17 cellular contexts compared by ENCODE assay signal in genomic region chr3:129281726-129282125, GRCh38. TPM values are rescaled to one million over a fixed set of nuclear protein-coding genes. Genes with fewer than 3 reads are reported as not detected.
DNase-seq lines count a peak whose midpoint lies in the region; ATAC-seq and TF ChIP-seq lines count a peak whose summit lies in the region.
"Had no signal": no experiment of that assay in that cellular context is flagged by ENCODE, and none has a peak within 500 bp of the region (broad histone marks: within the 10 kb centered on the region; RNA-seq: fewer than 3 reads in every experiment).

No MANE protein-coding gene starts in this region.

- H4K20me1 ChIP-seq in Loucy (ENCODE audit: insufficient read depth, low read length, poor library complexity, severe bottlenecking), result peaks cover 16% of the 10 kb centered on the region

- no peak for TF ChIP-seq CTCF in Loucy (conservative IDR thresholded peaks at IDR 0.05; ENCODE audit: low read length)
- no peak for TF ChIP-seq CTCF in testis (IDR thresholded peaks at IDR 0.05)

- H3K4me3 ChIP-seq in Loucy (ENCODE audit: low read length, poor library complexity, severe bottlenecking) (no peak overlapping the region), testis (no peak overlapping the region)
- H3K4me3 ChIP-seq in naive thymus-derived CD4-positive, alpha-beta T cell (ENCODE audit: low read length), result no peak overlapping the region
- H3K4me3 ChIP-seq: cardiac muscle cell, left lung, psoas muscle, thoracic aorta had no signal

- CTCF ChIA-PET in naive thymus-derived CD4-positive, alpha-beta T cell (lab: Charles Lee), result no interaction called here

- no peaks in the 10 kb centered on the region for H3K9me2 ChIP-seq in Loucy (replicated peaks; ENCODE audit: low read depth, low read length)

- H3K27me3 Mint-ChIP-seq in activated CD4-positive, alpha-beta T cell treated with anti-CD3 and anti-CD28 coated beads, Interleukin-2, amount 10 ng/mL, durations not matched to agents 24 days and 14 days, result no peaks in the 10 kb centered on the region
- H3K27me3 Mint-ChIP-seq in activated naive CD8-positive, alpha-beta T cell, result no peaks in the 10 kb centered on the region
- no peaks in the 10 kb centered on the region for H3K27me3 Mint-ChIP-seq in naive thymus-derived CD4-positive, alpha-beta T cell

- WGBS in testis, 2 donors, result 89 to 91% methylated on average over 5 of the region's 5 CpGs

- H3K27ac ChIP-seq in naive thymus-derived CD4-positive, alpha-beta T cell (ENCODE audit: low read depth, low read length), result peak overlapping the region; percentile 54
- H3K27ac ChIP-seq in testis, result no peak overlapping the region
- H3K27ac ChIP-seq: cardiac muscle cell, left lung, psoas muscle, thoracic aorta had no signal

- peak overlapping the region; percentile 77 for H3K27ac Mint-ChIP-seq in activated CD4-positive, alpha-beta T cell treated with anti-CD3 and anti-CD28 coated beads, Interleukin-2, amount 10 ng/mL, durations not matched to agents 24 days and 14 days
- H3K27ac Mint-ChIP-seq in activated naive CD8-positive, alpha-beta T cell, result peak overlapping the region; percentile 54
- H3K27ac Mint-ChIP-seq in naive thymus-derived CD4-positive, alpha-beta T cell, result peak overlapping the region; percentile 16 to 100 (median 85)

- ATAC-seq in naive thymus-derived CD4-positive, alpha-beta T cell, result no peak
- ATAC-seq in GM21528 (IDR thresholded peaks at IDR 0.05; ENCODE audit: low FRiP score, unreplicated experiment) (no peak), HG03159 (IDR thresholded peaks at IDR 0.05; ENCODE audit: unreplicated experiment) (no peak)
- ATAC-seq: left lung, psoas muscle had no signal

- H3K4me1 Mint-ChIP-seq in activated CD4-positive, alpha-beta T cell treated with anti-CD3 and anti-CD28 coated beads, Interleukin-2, amount 10 ng/mL, durations not matched to agents 24 days and 14 days, result peaks cover 44% of the 10 kb centered on the region
- H3K4me1 Mint-ChIP-seq in activated naive CD8-positive, alpha-beta T cell (ENCODE audit: low read depth), result peaks cover 62% of the 10 kb centered on the region
- peaks cover 29 to 74% (median 59%) of the 10 kb centered on the region in 7 donors for H3K4me1 Mint-ChIP-seq in naive thymus-derived CD4-positive, alpha-beta T cell

- intact Hi-C loops in activated CD4-positive, alpha-beta T cell treated with anti-CD3 and anti-CD28 coated beads, Interleukin-2, amount 10 ng/mL, durations not matched to agents 24 days and 14 days (cut with micrococcal nuclease), result loop anchor here (2.0 kb wide), 2 partner anchors 23 to 161 kb away; partner anchors contain the start of gene RAB43
- intact Hi-C loops in naive thymus-derived CD4-positive, alpha-beta T cell (cut with micrococcal nuclease), result no loop called here
- intact Hi-C loops in testis (cut with DNase I; ENCODE audit: low total_unique reads), result no loop called here

- no peak overlapping the region for H3K9ac ChIP-seq in Loucy (ENCODE audit: low read depth, low read length, poor library complexity, severe bottlenecking)

- H2AFZ ChIP-seq in Loucy (ENCODE audit: low read length), result no peak overlapping the region

- no peaks in the 10 kb centered on the region for H3K27me3 ChIP-seq in Loucy (ENCODE audit: insufficient read depth, low read length, poor library complexity, severe bottlenecking)
- H3K27me3 ChIP-seq in naive thymus-derived CD4-positive, alpha-beta T cell (ENCODE audit: control insufficient read depth in 2 of 2, insufficient read depth in 2 of 2, low read length in 2 of 2), result no peaks in the 10 kb centered on the region
- no peaks in the 10 kb centered on the region for H3K27me3 ChIP-seq in testis
- H3K27me3 ChIP-seq: cardiac muscle cell, left lung had no signal

- POLR2A ChIA-PET in naive thymus-derived CD4-positive, alpha-beta T cell (lab: Charles Lee), result interaction anchor here (0.6 to 9.0 kb wide), 2 partner anchors 32 to 550 kb away, joined by 3 to 251 read pairs; a partner anchor contains a TSS

- H3K4me3 Mint-ChIP-seq in activated CD4-positive, alpha-beta T cell treated with anti-CD3 and anti-CD28 coated beads, Interleukin-2, amount 10 ng/mL, durations not matched to agents 24 days and 14 days, result peak overlapping the region; percentile 25
- H3K4me3 Mint-ChIP-seq in activated naive CD8-positive, alpha-beta T cell, result peak overlapping the region; percentile 87
- peak overlapping the region in 7 of 10 donors; percentile 18 to 74 (median 57) for H3K4me3 Mint-ChIP-seq in naive thymus-derived CD4-positive, alpha-beta T cell

- H3F3A ChIP-seq in Loucy (ENCODE audit: low read depth), result peaks cover 13% of the 10 kb centered on the region

- DNase-seq in activated CD4-positive, alpha-beta T cell treated with anti-CD3 and anti-CD28 coated beads, Interleukin-2, amount 10 ng/mL, durations not matched to agents 24 days and 14 days, result no peak
- DNase-seq in activated CD4-positive, alpha-beta T cell treated with anti-CD3 and anti-CD28 coated beads for 4 hours, result no peak
- no peak for DNase-seq in naive thymus-derived CD4-positive, alpha-beta T cell
- DNase-seq in testis, result no peak
- DNase-seq: activated CD4-positive, alpha-beta T cell treated with anti-CD3 and anti-CD28 coated beads, Interleukin-2, amount 50 U/mL, for 1 hour; Caco-2; effector CD4-positive, alpha-beta T cell; left lung; NCI-H1930; NCI-H524; psoas muscle had no signal

- no peak for TF ChIP-seq POLR2A in testis (IDR thresholded peaks at IDR 0.05)

- H3K36me3 ChIP-seq in Loucy (ENCODE audit: insufficient read depth, low read length) (no peaks in the 10 kb centered on the region; the same call in 1 of the 2 replicates), testis (ENCODE audit: low read depth, missing control alignments) (no peaks in the 10 kb centered on the region)
- H3K36me3 ChIP-seq in naive thymus-derived CD4-positive, alpha-beta T cell (ENCODE audit: control insufficient read depth in 2 of 3, insufficient read depth in 3 of 3, low read length in 3 of 3), result peaks cover 0 to 22% (median 4%) of the 10 kb centered on the region in 3 experiments

- no peaks in the 10 kb centered on the region for H3K9me3 Mint-ChIP-seq in activated CD4-positive, alpha-beta T cell treated with anti-CD3 and anti-CD28 coated beads, Interleukin-2, amount 10 ng/mL, durations not matched to agents 24 days and 14 days
- H3K9me3 Mint-ChIP-seq in activated naive CD8-positive, alpha-beta T cell (ENCODE audit: low read depth), result no peaks in the 10 kb centered on the region
- no peaks in the 10 kb centered on the region for H3K9me3 Mint-ChIP-seq in naive thymus-derived CD4-positive, alpha-beta T cell

- H3K36me3 Mint-ChIP-seq in activated CD4-positive, alpha-beta T cell treated with anti-CD3 and anti-CD28 coated beads, Interleukin-2, amount 10 ng/mL, durations not matched to agents 24 days and 14 days (ENCODE audit: low read depth), result peaks cover 41% of the 10 kb centered on the region
- peaks cover 8% of the 10 kb centered on the region for H3K36me3 Mint-ChIP-seq in activated naive CD8-positive, alpha-beta T cell
- H3K36me3 Mint-ChIP-seq in naive thymus-derived CD4-positive, alpha-beta T cell, result peaks cover 0 to 16% (median 4%) of the 10 kb centered on the region in 5 donors

- peak overlapping the region; percentile 56 for H3K4me2 ChIP-seq in Loucy (ENCODE audit: low read depth, low read length, poor library complexity, severe bottlenecking)

- peaks cover 30% of the 10 kb centered on the region for H3K79me2 ChIP-seq in Loucy (ENCODE audit: insufficient read depth, low read length)

- H3K4me1 ChIP-seq in Loucy (ENCODE audit: insufficient read depth, low read length, poor library complexity, severe bottlenecking), result peaks cover 45% of the 10 kb centered on the region
- H3K4me1 ChIP-seq in naive thymus-derived CD4-positive, alpha-beta T cell (ENCODE audit: control insufficient read depth in 2 of 2, insufficient read depth in 2 of 2, low read length in 2 of 2), result peaks cover 14 to 29% of the 10 kb centered on the region in 2 donors
- H3K4me1 ChIP-seq in testis, result peaks cover 6% of the 10 kb centered on the region

- no peaks in the 10 kb centered on the region for H3K9me3 ChIP-seq in Loucy (ENCODE audit: insufficient read depth, low read depth, low read length)
- no peaks in the 10 kb centered on the region for H3K9me3 ChIP-seq in naive thymus-derived CD4-positive, alpha-beta T cell (ENCODE audit: control insufficient read depth in 2 of 3, low read length in 3 of 3)
- H3K9me3 ChIP-seq in testis, result no peaks in the 10 kb centered on the region
- H3K9me3 ChIP-seq: Caco-2, left lung, psoas muscle, thoracic aorta had no signal

RNA-seq across cellular contexts. Expression of gene HMCES, which starts 3.1 kb away (rescaled TPM):
- 58.3 and 62.6 TPM in 2 replicates for total RNA-seq in activated CD4-positive, alpha-beta T cell treated with anti-CD3 and anti-CD28 coated beads, Interleukin-2, amount 10 ng/mL, durations not matched to agents 24 days and 14 days
- total RNA-seq in naive thymus-derived CD4-positive, alpha-beta T cell, result 10 to 100 TPM; 45.7 to 56.4 (median 52.5) TPM
- polyA plus RNA-seq in naive thymus-derived CD4-positive, alpha-beta T cell, result 100 to 1,000 TPM in 1 of 2 donors, 10 to 100 TPM in 1; 85.3 to 135 TPM
- total RNA-seq in testis, result 10 to 100 TPM; 37.8 to 41.6 TPM
- polyA plus RNA-seq in testis (ENCODE audit: insufficient read depth, low read depth, low replicate concordance), result 81.5 TPM

RNA-seq across cellular contexts. Expression of gene COPG1, which starts 32.3 kb away (rescaled TPM):
- total RNA-seq in activated CD4-positive, alpha-beta T cell treated with anti-CD3 and anti-CD28 coated beads, Interleukin-2, amount 10 ng/mL, durations not matched to agents 24 days and 14 days, result 142 and 164 TPM in 2 replicates
- total RNA-seq in naive thymus-derived CD4-positive, alpha-beta T cell, result 100 to 1,000 TPM in 3 of 5 experiments, 10 to 100 TPM in 2; 83.3 to 177 (median 103) TPM
- 10 to 100 TPM; 57.4 to 99.8 TPM for polyA plus RNA-seq in naive thymus-derived CD4-positive, alpha-beta T cell
- total RNA-seq in testis, result 10 to 100 TPM; 94.5 to 98.2 TPM
- polyA plus RNA-seq in testis (ENCODE audit: insufficient read depth, low read depth, low replicate concordance), result 113 TPM

Comparison
In these comparisons a context has a peak if more than half of its experiments do, and no peak if none do; other contexts are left out.
1. H3K4me3 Mint-ChIP-seq: peak in every context shown above with its lines; median percentile 87 in activated naive CD8-positive, alpha-beta T cell; 57 in naive thymus-derived CD4-positive, alpha-beta T cell; 25 in activated CD4-positive, alpha-beta T cell treated with anti-CD3 and anti-CD28 coated beads, Interleukin-2, amount 10 ng/mL, durations not matched to agents 24 days and 14 days.